ENCODE assay signal across 8 cellular contexts in the genomic region with DNA sequence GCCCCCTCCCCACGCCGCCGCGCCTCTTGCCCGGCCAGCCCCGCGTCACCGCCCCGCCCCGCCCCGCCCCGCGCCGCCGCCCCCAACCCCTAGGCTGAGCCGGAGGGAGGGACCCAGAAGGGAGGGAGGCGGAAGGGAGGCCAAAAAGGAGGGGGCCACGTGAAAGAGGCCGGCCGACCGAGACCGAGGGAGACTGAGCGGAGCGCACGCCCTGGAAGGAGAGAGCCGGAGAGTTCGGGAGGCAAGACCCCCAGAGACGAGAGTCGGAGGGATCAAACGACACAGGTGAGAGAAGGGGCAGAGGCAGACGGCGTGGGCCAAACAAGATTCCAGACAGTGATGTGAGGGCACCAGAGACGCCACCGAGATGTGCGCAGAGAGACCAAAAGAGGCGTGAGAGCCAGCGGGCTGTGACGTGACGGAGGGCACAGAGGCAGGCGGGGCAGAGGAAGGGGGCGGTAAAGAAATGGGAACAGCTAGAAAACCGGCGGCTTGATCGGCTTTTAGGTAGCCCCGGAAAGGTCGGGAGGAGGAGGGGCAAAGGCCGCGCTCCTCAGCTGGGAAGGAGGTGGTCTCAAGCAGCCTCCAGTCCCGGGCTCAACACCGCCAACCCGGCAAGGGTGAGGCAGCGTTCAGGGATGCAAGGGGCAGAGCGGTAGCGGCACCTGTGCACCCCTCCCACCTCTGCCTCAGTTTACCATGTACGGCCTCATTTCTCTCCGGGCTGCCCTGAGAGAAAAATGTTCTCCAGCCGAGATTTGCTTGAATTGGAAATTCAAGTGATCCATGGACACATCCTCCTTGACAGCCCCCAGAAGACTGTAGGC. TPM values are rescaled to one million over a fixed set of nuclear protein-coding genes. Genes with fewer than 3 reads are reported as not detected.
A peak's percentile ranks its signal among the peaks of the same experiment; 100 is the strongest.
DNase-seq lines count a peak whose midpoint lies in the region; ATAC-seq and TF ChIP-seq lines count a peak whose summit lies in the region.

No MANE protein-coding gene starts in this region.

- peak overlapping the region in 1 of 2 donors; percentile 56 for H3K27ac Mint-ChIP-seq in T-cell
- H3K27ac Mint-ChIP-seq in stimulated activated naive CD8-positive, alpha-beta T cell treated with anti-CD3 and anti-CD28 coated beads, Interleukin-15, Interleukin-2, amounts not matched to agents 100 ng/mL and 50 ng/mL, for 24 hours = no peak overlapping the region

- H3K27me3 ChIP-seq in gastroesophageal sphincter = peaks cover 98% of the 10 kb centered on the region

- peaks cover 0 to 85% (median 50%) of the 10 kb centered on the region in 3 donors for H3K4me1 ChIP-seq in gastroesophageal sphincter

- peaks cover 48 to 59% (median 50%) of the 10 kb centered on the region in 3 donors for H3K4me1 Mint-ChIP-seq in T-cell
- H3K4me1 Mint-ChIP-seq in stimulated activated naive CD8-positive, alpha-beta T cell treated with anti-CD3 and anti-CD28 coated beads, Interleukin-15, Interleukin-2, amounts not matched to agents 100 ng/mL and 50 ng/mL, for 24 hours (ENCODE audit: low read depth) = peaks cover 64% of the 10 kb centered on the region

- H3K9me3 Mint-ChIP-seq in T-cell = no peaks in the 10 kb centered on the region
- H3K9me3 Mint-ChIP-seq in stimulated activated naive CD8-positive, alpha-beta T cell treated with anti-CD3 and anti-CD28 coated beads, Interleukin-15, Interleukin-2, amounts not matched to agents 100 ng/mL and 50 ng/mL, for 24 hours = no peaks in the 10 kb centered on the region

- no peaks in the 10 kb centered on the region for H3K36me3 Mint-ChIP-seq in T-cell
- H3K36me3 Mint-ChIP-seq in stimulated activated naive CD8-positive, alpha-beta T cell treated with anti-CD3 and anti-CD28 coated beads, Interleukin-15, Interleukin-2, amounts not matched to agents 100 ng/mL and 50 ng/mL, for 24 hours (ENCODE audit: low read depth) = no peaks in the 10 kb centered on the region

- H3K9me3 ChIP-seq in gastroesophageal sphincter = no peaks in the 10 kb centered on the region

- H3K4me3 ChIP-seq in gastroesophageal sphincter = peak overlapping the region; percentile 20 to 56

- peak overlapping the region; percentile 63 to 70 (median 66) for H3K4me3 Mint-ChIP-seq in T-cell
- H3K4me3 Mint-ChIP-seq in stimulated activated naive CD8-positive, alpha-beta T cell treated with anti-CD3 and anti-CD28 coated beads, Interleukin-15, Interleukin-2, amounts not matched to agents 100 ng/mL and 50 ng/mL, for 24 hours = peak overlapping the region; percentile 67

- POLR2A ChIA-PET in T-cell (lab: Charles Lee) = no interaction called here

- peak in 1 of 2 donors; percentile 33 for TF ChIP-seq POLR2A in gastroesophageal sphincter (IDR thresholded peaks at IDR 0.05)

- no peak for TF ChIP-seq CTCF in gastroesophageal sphincter (IDR thresholded peaks at IDR 0.05)

- no peak for TF ChIP-seq EP300 in gastroesophageal sphincter (IDR thresholded peaks at IDR 0.05)

- H3K27ac ChIP-seq in gastroesophageal sphincter = peak overlapping the region in 1 of 4 donors; percentile 77

- DNase-seq in NCI-H1436 (lab: John Stamatoyannopoulos, UW) (peak; percentile 38), NCI-H1436 treated with DMSO at 0.1 percent for 48 hours (lab: John Stamatoyannopoulos, UW) (no peak), T-cell (peak in 21 of 34 experiments; percentile 9 to 53 (median 27)), mucosa of gallbladder (ENCODE audit: low spot score) (no peak)

- CTCF ChIA-PET in T-cell (lab: Charles Lee) = no interaction called here

- H3K36me3 ChIP-seq in gastroesophageal sphincter = peaks cover 0 to 6% of the 10 kb centered on the region in 2 donors

- 1 to 5% methylated on average over 9 to 35 of the region's 57 CpGs for WGBS in gastroesophageal sphincter (ENCODE audit: low coverage in 1 of 2), 2 donors

- peaks cover 54 to 74% of the 10 kb centered on the region in 2 donors for H3K27me3 Mint-ChIP-seq in T-cell
- peaks cover 74% of the 10 kb centered on the region for H3K27me3 Mint-ChIP-seq in stimulated activated naive CD8-positive, alpha-beta T cell treated with anti-CD3 and anti-CD28 coated beads, Interleukin-15, Interleukin-2, amounts not matched to agents 100 ng/mL and 50 ng/mL, for 24 hours

- ATAC-seq in T-cell (replicated peaks in 1 of 4) (peak in 1 of 4 experiments; percentile 77), gastroesophageal sphincter (peak; percentile 67), HG03457 (IDR thresholded peaks at IDR 0.05; ENCODE audit: unreplicated experiment) (no peak), HG03280 (IDR thresholded peaks at IDR 0.05; ENCODE audit: unreplicated experiment) (no peak)

RNA-seq across cellular contexts. Expression of gene BARX1, which starts 0.4 kb away (rescaled TPM):
- total RNA-seq in T-cell = not detected
- 100 to 1,000 TPM in 2 of 4 donors, under 1 TPM in 2; 0.37 to 469 (median 84.4) TPM for total RNA-seq in gastroesophageal sphincter
- total RNA-seq in mucosa of gallbladder = 2.9 TPM

Comparison
In these comparisons a context has a peak if more than half of its experiments do, and no peak if none do; other contexts are left out.
1. DNase-seq: peak in NCI-H1436 (single experiment) and T-cell (21 of 34); none in NCI-H1436 treated with DMSO at 0.1 percent for 48 hours (single experiment) and mucosa of gallbladder (single experiment).